ENCODE assay signal across 14 cellular contexts in the genomic region with DNA sequence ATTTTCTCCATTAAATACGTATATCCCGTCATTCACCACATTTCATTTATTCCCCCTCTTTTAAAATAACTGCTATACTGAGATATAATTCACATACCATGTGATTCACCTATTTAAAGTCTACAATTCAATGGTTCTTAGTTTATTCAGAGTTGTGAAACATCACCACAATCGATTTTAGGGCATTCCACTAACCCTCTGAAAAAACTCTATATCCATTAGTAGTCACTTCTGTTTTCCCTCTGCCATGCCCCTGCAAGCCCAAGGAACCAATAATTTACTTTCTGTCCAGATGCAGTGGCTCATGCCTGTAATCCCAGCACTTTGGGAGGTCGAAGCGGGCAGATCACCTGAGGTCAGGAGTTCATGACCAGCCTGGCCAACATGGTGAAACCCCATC.
DNase-seq lines count a peak whose midpoint lies in the region; ATAC-seq, FAIRE-seq and TF ChIP-seq lines count a peak whose summit lies in the region.
"Had no signal": no experiment of that assay in that cellular context is flagged by ENCODE, and none has a peak within 500 bp of the region (broad histone marks: within the 10 kb centered on the region; RNA-seq: fewer than 3 reads in every experiment).

No MANE protein-coding gene starts in this region.

- no peak for TF ChIP-seq RAD21 in HepG2 (CRISPR knock-in tag; IDR thresholded peaks at IDR 0.05)

- ATAC-seq in PC-3 (peak; percentile 75), HepG2 (no peak)
- no peak for ATAC-seq in stimulated activated naive B cell treated with anti-CD40 and anti-IgM and Interleukin-4, amounts not matched to agents 10 μg/mL and 1 μg/mL and 100 μg/mL, for 72 hours (replicated peaks)
- no peak for ATAC-seq in activated T-helper 17 cell treated with anti-CD3 and anti-CD28 coated beads, Interleukin-2, amount 50 U/mL, for 72 hours (replicated peaks)

- intact Hi-C loops in PC-3 (cut with micrococcal nuclease) = no loop called here
- intact Hi-C loops in HepG2 (cut with micrococcal nuclease; ENCODE audit: unreplicated experiment) = no loop called here

- CTCF ChIA-PET in PC-3 (lab: Charles Lee) (no interaction called here), HepG2 (lab: Yijun Ruan, JAX; ENCODE audit: low intra/inter-chr PET ratio, low total read pairs) (no interaction called here)

- DNase-seq in NOMO-1 treated with DMSO at 0.1 percent for 48 hours (lab: John Stamatoyannopoulos, UW; ENCODE audit: unreplicated experiment) = peak; percentile 17
- DNase-seq in NOMO-1 treated with dmso at 0.1 percent for 144 hours (lab: John Stamatoyannopoulos, UW; ENCODE audit: unreplicated experiment) = no peak
- DNase-seq in PC-3 = peak; percentile 73
- no peak for DNase-seq in HepG2 (ENCODE audit: low spot score)
- DNase-seq in stimulated activated naive B cell treated with anti-CD40 and anti-IgM and Interleukin-4, amounts not matched to agents 10 μg/mL and 1 μg/mL and 100 μg/mL, for 72 hours = no peak
- DNase-seq in NCI-H226 = no peak
- DNase-seq: 8988T; CD4-positive, alpha-beta memory T cell; GM23248 had no signal

- H4K20me1 ChIP-seq in PC-3 (ENCODE audit: low read length) (no peaks in the 10 kb centered on the region), HepG2 (ENCODE audit: insufficient read depth, low read length) (no peaks in the 10 kb centered on the region)
- H4K20me1 ChIP-seq: BLaER1 had no signal

- whole genome bisulfite sequencing in HepG2 (ENCODE audit: low lambda C conversion rate) = 82% methylated on average over 5 of the region's 5 CpGs

- H3K4me3 Mint-ChIP-seq in stimulated activated naive B cell treated with anti-CD40 and anti-IgM and Interleukin-4, amounts not matched to agents 10 μg/mL and 1 μg/mL and 100 μg/mL, for 72 hours = no peak overlapping the region
- no peak overlapping the region for H3K4me3 Mint-ChIP-seq in activated T-helper 17 cell treated with anti-CD3 and anti-CD28 coated beads, Interleukin-2, amount 50 U/mL, for 72 hours
- H3K4me3 Mint-ChIP-seq: CD14-positive monocyte; CD4-positive, alpha-beta memory T cell had no signal

- no peak overlapping the region for H3K9ac ChIP-seq in PC-3 (ENCODE audit: low read length)
- no peak overlapping the region for H3K9ac ChIP-seq in HepG2 (ENCODE audit: insufficient read depth, low read depth, low read length)
- H3K9ac ChIP-seq: BLaER1, GM23248 had no signal

- no TSS peak for BruUV-seq in PC-3 (replicated peaks; lab: Mats Ljungman, UMichigan)
- BruUV-seq in HepG2 (replicated peaks; lab: Mats Ljungman, UMichigan) = no TSS peak

- H3K79me2 ChIP-seq in PC-3 (ENCODE audit: low read length) (no peaks in the 10 kb centered on the region), HepG2 (ENCODE audit: insufficient read depth, low read length) (no peaks in the 10 kb centered on the region)

- in situ Hi-C loops in HepG2 (cut with HindIII; ENCODE audit: extremely low pct_ligation_motif_present, low pct_unique_long_range_greater_than_20kb) = no loop called here

- POLR2A ChIA-PET in PC-3 (lab: Charles Lee; ENCODE audit: unreplicated experiment) = interaction anchor here (0.8 kb wide), 1 partner anchor 96 kb away, joined by 4 read pairs; a partner anchor contains a TSS
- POLR2A ChIA-PET in HepG2 (lab: Yijun Ruan, JAX) = interaction anchor here (1.0 to 1.6 kb wide), 2 partner anchors 17 to 18 kb away, joined by 3 to 6 read pairs; no protein-coding TSS in a partner anchor

- H3K36me3 ChIP-seq in PC-3 (ENCODE audit: low read depth, low read length) = no peaks in the 10 kb centered on the region
- no peaks in the 10 kb centered on the region for H3K36me3 ChIP-seq in HepG2 (replicated peaks in 1 of 2; ENCODE audit: control insufficient read depth in 1 of 2, insufficient read depth in 2 of 2, low read length in 2 of 2)
- H3K36me3 ChIP-seq: HAP-1 had no signal

- H3K27ac Mint-ChIP-seq in stimulated activated naive B cell treated with anti-CD40 and anti-IgM and Interleukin-4, amounts not matched to agents 10 μg/mL and 1 μg/mL and 100 μg/mL, for 72 hours = no peak overlapping the region
- H3K27ac Mint-ChIP-seq in activated T-helper 17 cell treated with anti-CD3 and anti-CD28 coated beads, Interleukin-2, amount 50 U/mL, for 72 hours = no peak overlapping the region
- H3K27ac Mint-ChIP-seq: CD4-positive, alpha-beta memory T cell had no signal

- H3K9me3 ChIP-seq in PC-3 (ENCODE audit: low read length) = no peaks in the 10 kb centered on the region
- H3K9me3 ChIP-seq in HepG2 (ENCODE audit: low read length) = no peaks in the 10 kb centered on the region
- H3K9me3 ChIP-seq: BLaER1, HAP-1 had no signal

- no peak for TF ChIP-seq EP300 in HepG2 (IDR thresholded peaks at IDR 0.05; ENCODE audit: low read depth in 2 of 2, low read length in 2 of 2)
- no peak for TF ChIP-seq EP300 in HepG2 (CRISPR knock-in tag; IDR thresholded peaks at IDR 0.05; ENCODE audit: borderline replicate concordance)

- H3K4me1 Mint-ChIP-seq in stimulated activated naive B cell treated with anti-CD40 and anti-IgM and Interleukin-4, amounts not matched to agents 10 μg/mL and 1 μg/mL and 100 μg/mL, for 72 hours = peaks cover 0 to 6% of the 10 kb centered on the region in 2 donors
- H3K4me1 Mint-ChIP-seq in activated T-helper 17 cell treated with anti-CD3 and anti-CD28 coated beads, Interleukin-2, amount 50 U/mL, for 72 hours = no peaks in the 10 kb centered on the region
- H3K4me1 Mint-ChIP-seq: CD4-positive, alpha-beta memory T cell had no signal

- H3K27ac ChIP-seq in PC-3 (ENCODE audit: low read length) (peak overlapping the region; percentile 55), HepG2 (ENCODE audit: extremely low read length, insufficient read depth, low read length) (no peak overlapping the region)
- H3K27ac ChIP-seq: BLaER1, GM23248 had no signal

- no peaks in the 10 kb centered on the region for H3K9me3 Mint-ChIP-seq in stimulated activated naive B cell treated with anti-CD40 and anti-IgM and Interleukin-4, amounts not matched to agents 10 μg/mL and 1 μg/mL and 100 μg/mL, for 72 hours
- H3K9me3 Mint-ChIP-seq in activated T-helper 17 cell treated with anti-CD3 and anti-CD28 coated beads, Interleukin-2, amount 50 U/mL, for 72 hours = no peaks in the 10 kb centered on the region
- H3K9me3 Mint-ChIP-seq: CD14-positive monocyte; CD4-positive, alpha-beta memory T cell had no signal

- no peaks in the 10 kb centered on the region for H3K9me2 ChIP-seq in PC-3 (replicated peaks; ENCODE audit: low read length)

- no peaks in the 10 kb centered on the region for H3K27me3 Mint-ChIP-seq in stimulated activated naive B cell treated with anti-CD40 and anti-IgM and Interleukin-4, amounts not matched to agents 10 μg/mL and 1 μg/mL and 100 μg/mL, for 72 hours
- no peaks in the 10 kb centered on the region for H3K27me3 Mint-ChIP-seq in activated T-helper 17 cell treated with anti-CD3 and anti-CD28 coated beads, Interleukin-2, amount 50 U/mL, for 72 hours
- H3K27me3 Mint-ChIP-seq: CD4-positive, alpha-beta memory T cell had no signal

- no peaks in the 10 kb centered on the region for H3F3A ChIP-seq in PC-3 (ENCODE audit: low read length, unreplicated experiment)

- H3K36me3 Mint-ChIP-seq in stimulated activated naive B cell treated with anti-CD40 and anti-IgM and Interleukin-4, amounts not matched to agents 10 μg/mL and 1 μg/mL and 100 μg/mL, for 72 hours = peaks cover 8 to 10% of the 10 kb centered on the region in 2 donors
- peaks cover 12% of the 10 kb centered on the region for H3K36me3 Mint-ChIP-seq in activated T-helper 17 cell treated with anti-CD3 and anti-CD28 coated beads, Interleukin-2, amount 50 U/mL, for 72 hours (ENCODE audit: low read depth)

- FAIRE-seq in HepG2 (lab: Jason Lieb, UNC) = no peak
- FAIRE-seq: GM12891 had no signal

- TF ChIP-seq POLR2A in HepG2 (IDR thresholded peaks at IDR 0.05; ENCODE audit: insufficient read depth in 1 of 2, low read depth in 2 of 2, low read length in 2 of 2) = no peak

- no peak overlapping the region for H3K4me3 ChIP-seq in PC-3 (ENCODE audit: low read length)
- no peak overlapping the region for H3K4me3 ChIP-seq in HepG2 (replicated peaks in 1 of 3; ENCODE audit: insufficient read depth in 1 of 3, low read depth in 2 of 3, low read length in 3 of 3)
- H3K4me3 ChIP-seq: BLaER1, GM23248, HAP-1 had no signal

- H3K4me2 ChIP-seq in PC-3 (ENCODE audit: low read length) = no peak overlapping the region
- H3K4me2 ChIP-seq in HepG2 (ENCODE audit: low read depth, low read length) = no peak overlapping the region
- H3K4me2 ChIP-seq: BLaER1 had no signal

- no peaks in the 10 kb centered on the region for H3K27me3 ChIP-seq in PC-3 (ENCODE audit: low read length)
- H3K27me3 ChIP-seq in HepG2 (ENCODE audit: control insufficient read depth in 1 of 2, insufficient read depth in 2 of 2, low read length in 2 of 2) = no peaks in the 10 kb centered on the region
- H3K27me3 ChIP-seq: BLaER1 had no signal

- TF ChIP-seq CTCF in PC-3 (conservative IDR thresholded peaks at IDR 0.05; ENCODE audit: low read depth, low read length) (no peak), HepG2 (CRISPR knock-in tag; IDR thresholded peaks at IDR 0.05) (no peak)

- H3K4me1 ChIP-seq in PC-3 (ENCODE audit: insufficient read depth, low read length) (peaks cover 32% of the 10 kb centered on the region), HepG2 (ENCODE audit: insufficient read depth, low read length) (peaks cover 39% of the 10 kb centered on the region)
- H3K4me1 ChIP-seq: HAP-1 had no signal

- H2AFZ ChIP-seq in PC-3 (ENCODE audit: low read length) (no peak overlapping the region), HepG2 (ENCODE audit: low read length) (no peak overlapping the region)
- H2AFZ ChIP-seq: GM23248 had no signal

TF ChIP-seq in HepG2, 621 proteins besides CTCF, POLR2A, EP300 and RAD21 (continues in another document):
- TF ChIP-seq ZNF746 (CRISPR knock-in tag; IDR thresholded peaks at IDR 0.05) = no peak

Comparison
In these comparisons a context has a peak if more than half of its experiments do, and no peak if none do; other contexts are left out.
1. DNase-seq: peak in NOMO-1 treated with DMSO at 0.1 percent for 48 hours (single experiment) and PC-3 (single experiment); none in NOMO-1 treated with dmso at 0.1 percent for 144 hours (single experiment), HepG2 (single experiment), stimulated activated naive B cell treated with anti-CD40 and anti-IgM and Interleukin-4, amounts not matched to agents 10 μg/mL and 1 μg/mL and 100 μg/mL, for 72 hours (single experiment) and NCI-H226 (single experiment).